Comparison of ENCODE assay signal across 9 cellular contexts in the genomic region with DNA sequence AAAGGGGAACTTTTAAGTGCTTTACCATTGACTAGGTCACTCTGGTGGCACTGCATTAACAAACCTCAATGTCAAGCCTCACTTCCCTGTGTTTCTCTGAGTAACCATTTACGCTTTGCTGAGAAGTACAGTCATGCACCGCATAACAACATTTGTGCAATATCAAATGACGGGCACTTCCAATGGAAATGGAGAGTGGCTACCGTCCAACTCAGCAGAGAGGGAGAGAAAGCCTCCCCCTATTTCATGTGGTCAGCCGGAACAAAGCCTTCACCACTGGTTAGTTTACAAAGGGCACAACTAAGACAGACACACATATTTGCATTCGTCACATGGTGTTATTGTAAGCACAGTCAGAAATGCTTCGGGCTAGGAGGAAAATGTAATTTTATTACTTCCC.
DNase-seq lines count a peak whose midpoint lies in the region; ATAC-seq and TF ChIP-seq lines count a peak whose summit lies in the region.
"Had no signal": no experiment of that assay in that cellular context is flagged by ENCODE, and none has a peak within 500 bp of the region (broad histone marks: within the 10 kb centered on the region; RNA-seq: fewer than 3 reads in every experiment).

No MANE protein-coding gene starts in this region.

- H2AFZ ChIP-seq in neural progenitor cell (replicated peaks) = peak overlapping the region; percentile 50

- no peak for TF ChIP-seq POLR2A in Peyer's patch (IDR thresholded peaks at IDR 0.05)

- H3K27me3 Mint-ChIP-seq in neural progenitor cell (ENCODE audit: insufficient read depth, low read depth) = peaks cover 1% of the 10 kb centered on the region

- no peaks in the 10 kb centered on the region for H3K36me3 ChIP-seq in neural progenitor cell
- H3K36me3 ChIP-seq in Peyer's patch = no peaks in the 10 kb centered on the region

- no peak for TF ChIP-seq CTCF in neural progenitor cell (IDR thresholded peaks at IDR 0.05)
- no peak for TF ChIP-seq CTCF in Peyer's patch (IDR thresholded peaks at IDR 0.05)

- peaks cover 27% of the 10 kb centered on the region for H3K9me3 Mint-ChIP-seq in neural progenitor cell

- no peak overlapping the region for H3K27ac Mint-ChIP-seq in neural progenitor cell

- H3K79me2 ChIP-seq in neural progenitor cell (ENCODE audit: low read depth) = no peaks in the 10 kb centered on the region

- H3K4me3 ChIP-seq in neural progenitor cell (no peak overlapping the region), Peyer's patch (no peak overlapping the region)

- no peak overlapping the region for H3K9ac ChIP-seq in neural progenitor cell

- H3K4me1 ChIP-seq in neural progenitor cell (no peaks in the 10 kb centered on the region), Peyer's patch (no peaks in the 10 kb centered on the region)

- ATAC-seq in HG02973 (IDR thresholded peaks at IDR 0.05; ENCODE audit: unreplicated experiment) = no peak

- no peaks in the 10 kb centered on the region for H3K27me3 ChIP-seq in neural progenitor cell
- H3K27me3 ChIP-seq in Peyer's patch = no peaks in the 10 kb centered on the region

- DNase-seq in ELR (ENCODE audit: low read depth) (peak; percentile 57), NCI-H2196 (lab: John Stamatoyannopoulos, UW; ENCODE audit: unreplicated experiment) (peak; percentile 91), brain pericyte (ENCODE audit: low read depth, low spot score) (peak; percentile 73), neural progenitor cell (ENCODE audit: low spot score) (no peak), Peyer's patch (no peak), T-helper 2 cell (no peak)
- DNase-seq in stimulated activated naive CD4-positive, alpha-beta T cell treated with Interleukin-2 at 50 U/mL for 16 hours (lab: John Stamatoyannopoulos, UW) = no peak
- DNase-seq: activated CD8-positive, alpha-beta memory T cell treated with anti-CD3 and anti-CD28 coated beads, Interleukin-2, amount 50 U/mL, for 4 hours had no signal

- no peaks in the 10 kb centered on the region for H3F3A ChIP-seq in neural progenitor cell (ENCODE audit: low read depth)

- H3K4me1 Mint-ChIP-seq in neural progenitor cell = peaks cover 2% of the 10 kb centered on the region

- no peak overlapping the region for H3K4me2 ChIP-seq in neural progenitor cell

- H3K9me3 ChIP-seq in neural progenitor cell (ENCODE audit: low read depth) (peaks cover 7% of the 10 kb centered on the region), Peyer's patch (no peaks in the 10 kb centered on the region)

- no peak overlapping the region for H3K27ac ChIP-seq in neural progenitor cell
- H3K27ac ChIP-seq in Peyer's patch = no peak overlapping the region

- no peaks in the 10 kb centered on the region for H3K36me3 Mint-ChIP-seq in neural progenitor cell

- H4K20me1 ChIP-seq in neural progenitor cell (ENCODE audit: low read depth) = no peaks in the 10 kb centered on the region

- no peak overlapping the region for H3K4me3 Mint-ChIP-seq in neural progenitor cell

Comparison
In these comparisons a context has a peak if more than half of its experiments do, and no peak if none do; other contexts are left out.
1. DNase-seq: peak in ELR (single experiment), NCI-H2196 (single experiment) and brain pericyte (single experiment); none in neural progenitor cell (single experiment), Peyer's patch (0 of 3), T-helper 2 cell (0 of 5) and stimulated activated naive CD4-positive, alpha-beta T cell treated with Interleukin-2 at 50 U/mL for 16 hours (single experiment).